ENCODE assay signal across 19 cellular contexts in the genomic region with DNA sequence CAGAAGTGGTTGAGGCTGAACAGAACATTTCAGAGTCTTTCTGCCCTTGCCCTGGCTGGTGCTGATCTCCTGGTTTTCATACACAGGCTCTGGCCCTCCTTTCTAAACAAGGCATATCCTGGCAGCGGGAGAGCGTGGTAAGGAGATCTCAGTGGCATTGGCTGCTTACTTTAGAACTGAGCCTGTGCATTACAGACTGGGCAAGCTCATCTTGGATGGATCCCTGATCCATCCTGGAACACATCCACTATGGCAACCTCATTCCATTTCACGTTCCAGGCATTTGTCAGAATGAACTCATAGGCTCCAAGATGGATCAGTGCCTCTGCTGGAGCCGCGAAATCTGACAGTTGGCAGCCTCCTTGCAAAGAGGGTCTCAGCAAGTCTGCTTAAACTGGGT.
"Had no signal": no experiment of that assay in that cellular context is flagged by ENCODE, and none has a peak within 500 bp of the region (broad histone marks: within the 10 kb centered on the region; RNA-seq: fewer than 3 reads in every experiment).

No MANE protein-coding gene starts in this region.

- H3K9me3 ChIP-seq: ascending aorta, thoracic aorta, upper lobe of left lung had no signal

- H3K27ac ChIP-seq: ascending aorta, cardiac muscle cell, epithelial cell of prostate, thoracic aorta, upper lobe of left lung had no signal

- H3K4me2 ChIP-seq: smooth muscle cell had no signal

- H3K4me3 ChIP-seq: ascending aorta, cardiac muscle cell, smooth muscle cell, thoracic aorta, upper lobe of left lung had no signal

- H3K36me3 ChIP-seq: ascending aorta, cardiac muscle cell, thoracic aorta, upper lobe of left lung had no signal

- DNase-seq: activated CD4-positive, alpha-beta T cell treated with anti-CD3 and anti-CD28 coated beads, Interleukin-2, amount 10 ng/mL, durations not matched to agents 7 days and 5 days; activated CD8-positive, alpha-beta memory T cell treated with anti-CD3 and anti-CD28 coated beads for 24 hours; activated effector memory CD4-positive, alpha-beta T cell treated with anti-CD3 and anti-CD28 coated beads, Interleukin-2, amount 50 U/mL, for 16 hours; activated naive CD4-positive, alpha-beta T cell treated with anti-CD3 and anti-CD28 coated beads, Interleukin-2, amount 50 U/mL, for 16 hours; activated T-cell treated with anti-CD3 and anti-CD28 coated beads, Interleukin-2, amount 50 U/mL, for 72 hours; head of caudate nucleus; kidney; occipital lobe; right cardiac atrium; stimulated activated CD4-positive, alpha-beta T cell treated with anti-CD3 and anti-CD28 coated beads, Interleukin-4, amount 100 ng/mL, for 4 hours; stimulated activated naive B cell treated with anti-CD40 and anti-IgM and Interleukin-4, amounts not matched to agents 10 μg/mL and 1 μg/mL and 100 μg/mL, for 72 hours; T1000; upper lobe of left lung had no signal

- ATAC-seq: activated T-cell treated with anti-CD3 and anti-CD28 coated beads, Interleukin-2, amount 50 U/mL, for 72 hours; left lobe of liver; right cardiac atrium; stimulated activated naive B cell treated with anti-CD40 and anti-IgM and Interleukin-4, amounts not matched to agents 10 μg/mL and 1 μg/mL and 100 μg/mL, for 72 hours had no signal

- H3K4me1 ChIP-seq: ascending aorta, upper lobe of left lung had no signal

- H3K27me3 ChIP-seq: ascending aorta, cardiac muscle cell, upper lobe of left lung had no signal
